In genomic region chr9:136949817-136950655, GRCh38 we compare ENCODE assay signal across 8 cellular contexts.
DNase-seq lines count a peak whose midpoint lies in the region; ATAC-seq lines count a peak whose summit lies in the region.

No MANE protein-coding gene starts in this region.

- DNase-seq in AG20443 (ENCODE audit: low spot score) = peak; percentile 98
- peak; percentile 52 to 79 for DNase-seq in NCI-H446 (lab: John Stamatoyannopoulos, UW)
- peak; percentile 94 to 95 for DNase-seq in activated CD4-positive, alpha-beta T cell treated with anti-CD3 and anti-CD28 coated beads for 24 hours (ENCODE audit: low read depth in 2 of 2)
- peak; percentile 81 to 97 (median 90) for DNase-seq in stimulated activated CD4-positive, alpha-beta T cell treated with anti-CD3 and anti-CD28 coated beads, Interleukin-1b, Interleukin-23, amount 100 ng/mL, for 24 hours (ENCODE audit: low read depth in 4 of 4, low spot score in 1 of 4)

- no peaks in the 10 kb centered on the region for H3K27me3 ChIP-seq in layer of hippocampus (ENCODE audit: control insufficient read depth, insufficient read depth, low read length)

- ATAC-seq in GM19023 (IDR thresholded peaks at IDR 0.05; ENCODE audit: unreplicated experiment) (peak; percentile 89), HG03280 (IDR thresholded peaks at IDR 0.05; ENCODE audit: unreplicated experiment) (peak; percentile 90)

- H3K27ac ChIP-seq in cingulate gyrus (ENCODE audit: low read depth, low read length) = peak overlapping the region; percentile 99
- H3K27ac ChIP-seq in layer of hippocampus (ENCODE audit: low read depth, low read length) = peak overlapping the region; percentile 98

Comparison
In these comparisons a context has a peak if more than half of its experiments do, and no peak if none do; other contexts are left out.
1. Peak in every context shown above with its lines: DNase-seq, ATAC-seq and H3K27ac ChIP-seq.